Comparison of ENCODE assay signal across 35 cellular contexts in the genomic region with DNA sequence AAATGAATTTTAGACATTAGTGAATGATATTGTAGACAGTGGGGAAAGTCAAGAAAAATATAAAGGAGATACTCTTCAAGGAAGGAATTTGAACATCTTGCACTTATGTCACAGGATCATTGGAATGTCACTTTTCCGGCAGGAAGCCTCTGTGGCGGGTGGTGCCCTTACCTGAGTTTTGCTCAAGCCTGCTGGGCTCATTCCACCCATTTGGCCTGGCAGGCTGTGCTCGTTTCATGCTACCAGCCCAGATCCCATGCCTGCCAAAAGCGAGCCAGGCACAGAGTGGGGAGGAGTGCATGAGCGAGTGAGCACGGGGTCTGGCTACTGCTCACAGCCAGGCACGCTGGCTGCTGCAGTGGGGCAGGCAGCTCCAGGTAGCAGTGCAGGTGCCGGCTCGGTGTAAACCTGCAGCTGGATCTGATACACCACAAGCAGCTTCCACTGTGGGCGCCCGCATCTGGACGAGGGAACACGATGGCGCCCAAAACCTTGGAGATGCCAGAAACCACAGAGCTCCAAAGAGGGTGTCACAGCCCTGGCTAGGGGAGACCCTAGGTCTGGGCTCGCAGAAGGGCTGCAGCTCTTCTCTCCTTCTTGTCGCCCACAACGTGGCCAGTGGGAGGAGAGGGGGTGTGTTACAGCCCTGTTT.
"Had no signal": no experiment of that assay in that cellular context is flagged by ENCODE, and none has a peak within 500 bp of the region (broad histone marks: within the 10 kb centered on the region; RNA-seq: fewer than 3 reads in every experiment).

No MANE protein-coding gene starts in this region.

- H3K27ac ChIP-seq: adrenal gland, body of pancreas, epithelial cell of prostate, esophagus squamous epithelium, gastroesophageal sphincter, WERI-Rb-1 had no signal

- H3K4me3 ChIP-seq: adrenal gland, body of pancreas, esophagus squamous epithelium, gastroesophageal sphincter had no signal

- H3K4me3 Mint-ChIP-seq: activated B cell treated with CpG ODN at 0.5 μM for 24 hours; activated CD8-positive, alpha-beta T cell treated with anti-CD3 and anti-CD28 coated beads for 36 hours; activated naive CD4-positive, alpha-beta T cell treated with anti-CD3 and anti-CD28 coated beads for 36 hours; activated naive CD4-positive, alpha-beta T cell treated with anti-CD3 and anti-CD28 coated beads, Interleukin-2, amount 50 U/mL, for 24 hours; activated naive CD8-positive, alpha-beta T cell treated with anti-CD3 and anti-CD28 coated beads for 36 hours; activated naive CD8-positive, alpha-beta T cell treated with anti-CD3 and anti-CD28 coated beads, Interleukin-2, amount 50 U/mL, for 24 hours; activated T-cell treated with anti-CD3 and anti-CD28 coated beads, Interleukin-2, amount 50 U/mL, for 4 hours; activated T-helper 17 cell treated with anti-CD3 and anti-CD28 coated beads, Interleukin-2, amount 50 U/mL, for 72 hours; effector memory CD8-positive, alpha-beta T cell; T-cell; T-helper 1 cell treated with Interleukin-12 subunit alpha and Interleukin-12 subunit beta and Interleukin-4 antibody, amounts not matched to agents 30 μg/mL and 1 μg/mL, for 36 hours had no signal

- H3K36me3 Mint-ChIP-seq: activated naive CD4-positive, alpha-beta T cell treated with anti-CD3 and anti-CD28 coated beads, Interleukin-2, amount 50 U/mL, for 24 hours; activated naive CD8-positive, alpha-beta T cell treated with anti-CD3 and anti-CD28 coated beads for 36 hours; T-cell had no signal

- FAIRE-seq: colon, endometrium, endothelial cell of umbilical vein had no signal

- DNase-seq: activated B cell treated with CpG ODN at 0.5 μM for 24 hours; activated CD4-positive, alpha-beta T cell treated with anti-CD3 and anti-CD28 coated beads for 48 hours; activated CD4-positive, alpha-beta T cell treated with anti-CD3 and anti-CD28 coated beads, Interleukin-2, amount 50 U/mL, for 1 hour; activated CD4-positive, alpha-beta T cell treated with anti-CD3 and anti-CD28 coated beads, Interleukin-2, amount 50 U/mL, for 48 hours; activated CD8-positive, alpha-beta memory T cell treated with anti-CD3 and anti-CD28 coated beads for 24 hours; activated CD8-positive, alpha-beta T cell treated with anti-CD3 and anti-CD28 coated beads for 36 hours; activated effector memory CD4-positive, alpha-beta T cell treated with anti-CD3 and anti-CD28 coated beads, Interleukin-2, amount 50 U/mL, for 16 hours; activated naive CD4-positive, alpha-beta T cell treated with anti-CD3 and anti-CD28 coated beads for 36 hours; activated naive CD8-positive, alpha-beta T cell treated with anti-CD3 and anti-CD28 coated beads for 36 hours; activated naive CD8-positive, alpha-beta T cell treated with anti-CD3 and anti-CD28 coated beads, Interleukin-2, amount 50 U/mL, for 24 hours; activated T-cell treated with anti-CD3 and anti-CD28 coated beads, Interleukin-2, amount 50 U/mL, for 4 hours; adrenal gland; amygdala; aorta; body of pancreas; caudate nucleus; cortex of kidney; dermis blood vessel endothelial cell; effector CD4-positive, alpha-beta T cell; effector memory CD8-positive, alpha-beta T cell; esophagus squamous epithelium; foreskin melanocyte; SW 1271; T-cell; T1000; WERI-Rb-1 had no signal

- H3K27me3 Mint-ChIP-seq: activated T-helper 17 cell treated with anti-CD3 and anti-CD28 coated beads, Interleukin-2, amount 50 U/mL, for 72 hours; T-cell had no signal

- H3K36me3 ChIP-seq: adrenal gland, esophagus squamous epithelium, gastroesophageal sphincter, WERI-Rb-1 had no signal

- H3K27me3 ChIP-seq: adrenal gland, body of pancreas had no signal

- ATAC-seq: activated CD4-positive, CD25-positive, alpha-beta regulatory T cell treated with anti-CD3 and anti-CD28 coated beads, Interleukin-2, amount 50 U/mL, for 24 hours; activated CD8-positive, alpha-beta T cell treated with anti-CD3 and anti-CD28 coated beads for 36 hours; activated naive CD8-positive, alpha-beta T cell treated with anti-CD3 and anti-CD28 coated beads, Interleukin-2, amount 50 U/mL, for 24 hours; activated T-cell treated with anti-CD3 and anti-CD28 coated beads, Interleukin-2, amount 50 U/mL, for 4 hours; activated T-helper 17 cell treated with anti-CD3 and anti-CD28 coated beads, Interleukin-2, amount 50 U/mL, for 72 hours; body of pancreas; effector memory CD8-positive, alpha-beta T cell; gastroesophageal sphincter; T-cell had no signal

- H3K27ac Mint-ChIP-seq: activated B cell treated with CpG ODN at 0.5 μM for 24 hours; activated CD8-positive, alpha-beta T cell treated with anti-CD3 and anti-CD28 coated beads for 36 hours; activated naive CD4-positive, alpha-beta T cell treated with anti-CD3 and anti-CD28 coated beads for 36 hours; activated naive CD4-positive, alpha-beta T cell treated with anti-CD3 and anti-CD28 coated beads, Interleukin-2, amount 50 U/mL, for 24 hours; activated naive CD8-positive, alpha-beta T cell treated with anti-CD3 and anti-CD28 coated beads for 36 hours; activated naive CD8-positive, alpha-beta T cell treated with anti-CD3 and anti-CD28 coated beads, Interleukin-2, amount 50 U/mL, for 24 hours; activated T-helper 17 cell treated with anti-CD3 and anti-CD28 coated beads, Interleukin-2, amount 50 U/mL, for 72 hours; effector memory CD8-positive, alpha-beta T cell; T-cell; T-helper 1 cell treated with Interleukin-12 subunit alpha and Interleukin-12 subunit beta and Interleukin-4 antibody, amounts not matched to agents 30 μg/mL and 1 μg/mL, for 36 hours had no signal

- H3K4me1 ChIP-seq: body of pancreas, esophagus squamous epithelium, gastroesophageal sphincter had no signal

- H3K4me1 Mint-ChIP-seq: activated B cell treated with CpG ODN at 0.5 μM for 24 hours; activated T-helper 17 cell treated with anti-CD3 and anti-CD28 coated beads, Interleukin-2, amount 50 U/mL, for 72 hours had no signal

- H3K9me3 ChIP-seq: adrenal gland, body of pancreas, esophagus squamous epithelium, gastroesophageal sphincter had no signal

- H3K9me3 Mint-ChIP-seq: activated B cell treated with CpG ODN at 0.5 μM for 24 hours; activated CD8-positive, alpha-beta T cell treated with anti-CD3 and anti-CD28 coated beads for 36 hours; activated naive CD4-positive, alpha-beta T cell treated with anti-CD3 and anti-CD28 coated beads for 36 hours; activated naive CD4-positive, alpha-beta T cell treated with anti-CD3 and anti-CD28 coated beads, Interleukin-2, amount 50 U/mL, for 24 hours; activated naive CD8-positive, alpha-beta T cell treated with anti-CD3 and anti-CD28 coated beads for 36 hours; activated naive CD8-positive, alpha-beta T cell treated with anti-CD3 and anti-CD28 coated beads, Interleukin-2, amount 50 U/mL, for 24 hours; activated T-cell treated with anti-CD3 and anti-CD28 coated beads, Interleukin-2, amount 50 U/mL, for 4 hours; activated T-helper 17 cell treated with anti-CD3 and anti-CD28 coated beads, Interleukin-2, amount 50 U/mL, for 72 hours; effector memory CD8-positive, alpha-beta T cell; T-cell; T-helper 1 cell treated with Interleukin-12 subunit alpha and Interleukin-12 subunit beta and Interleukin-4 antibody, amounts not matched to agents 30 μg/mL and 1 μg/mL, for 36 hours had no signal
